In the genomic region with DNA sequence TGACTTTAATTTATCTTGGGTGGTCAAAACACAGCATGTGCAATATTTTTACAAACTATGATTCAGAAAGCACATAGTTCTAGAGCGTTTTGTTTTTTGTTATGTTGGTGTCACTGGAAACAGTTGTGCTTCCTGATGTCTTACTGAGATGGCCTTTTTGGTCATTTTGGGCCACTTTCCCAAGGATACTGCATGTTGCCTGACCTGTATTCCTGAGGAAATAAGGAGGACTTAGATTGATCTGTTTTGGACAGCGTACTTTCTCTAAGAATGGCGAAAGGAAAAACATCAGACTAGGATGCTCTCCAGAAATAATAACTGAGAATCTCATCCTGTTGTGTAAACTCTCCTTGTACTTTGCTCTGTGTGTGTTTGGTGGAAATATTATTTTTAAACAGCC, we compare ENCODE assay signal across 23 cellular contexts.
A peak's percentile ranks its signal among the peaks of the same experiment; 100 is the strongest.
DNase-seq lines count a peak whose midpoint lies in the region; ATAC-seq and TF ChIP-seq lines count a peak whose summit lies in the region.
"Had no signal": no experiment of that assay in that cellular context is flagged by ENCODE, and none has a peak within 500 bp of the region (broad histone marks: within the 10 kb centered on the region; RNA-seq: fewer than 3 reads in every experiment).

No MANE protein-coding gene starts in this region.

- WGBS in hepatocyte (ENCODE audit: low lambda C conversion rate, missing lambda C conversion rate) = 80% methylated on average over 3 of the region's 3 CpGs

- peak; percentile 55 for DNase-seq in brain microvascular endothelial cell
- DNase-seq in hepatocyte (ENCODE audit: low spot score) = no peak
- no peak for DNase-seq in sciatic nerve (ENCODE audit: low spot score)
- no peak for DNase-seq in NCI-H524 (lab: John Stamatoyannopoulos, UW)
- no peak for DNase-seq in NCI-H2196 (lab: John Stamatoyannopoulos, UW; ENCODE audit: unreplicated experiment)
- no peak for DNase-seq in T1000 (lab: John Stamatoyannopoulos, UW)
- DNase-seq in NCI-H510A (lab: John Stamatoyannopoulos, UW) = no peak
- DNase-seq: activated CD8-positive, alpha-beta T cell treated with anti-CD3 and anti-CD28 coated beads for 36 hours; activated naive CD4-positive, alpha-beta T cell treated with anti-CD3 and anti-CD28 coated beads, Interleukin-2, amount 50 U/mL, for 16 hours; activated T-cell treated with anti-CD3 and anti-CD28 coated beads, Interleukin-2, amount 50 U/mL, for 4 hours; AML-193; effector CD8-positive, alpha-beta T cell; hippocampal formation; KG1; mucosa of descending colon; NCI-H748 treated with DMSO at 0.1 percent for 48 hours; PC-9; SJCRH30; stimulated activated CD4-positive, alpha-beta T cell treated with anti-CD3 and anti-CD28 coated beads, Interleukin-4, amount 100 ng/mL, for 4 hours; T-helper 17 cell had no signal

- H3K9me3 ChIP-seq in HUES48 (ENCODE audit: control insufficient read depth, insufficient read depth, low read length) (no peaks in the 10 kb centered on the region), hepatocyte (ENCODE audit: low read depth) (no peaks in the 10 kb centered on the region)
- H3K9me3 ChIP-seq: HAP-1, mucosa of descending colon, neutrophil, SJCRH30 had no signal

- peak; percentile 87 for ATAC-seq in sciatic nerve
- ATAC-seq: activated CD8-positive, alpha-beta T cell treated with anti-CD3 and anti-CD28 coated beads for 36 hours; activated T-cell treated with anti-CD3 and anti-CD28 coated beads, Interleukin-2, amount 50 U/mL, for 4 hours; mucosa of descending colon; T-helper 17 cell had no signal

- H3K36me3 ChIP-seq in HUES48 (ENCODE audit: control insufficient read depth, insufficient read depth, low read length) (no peaks in the 10 kb centered on the region), brain microvascular endothelial cell (replicated peaks) (no peaks in the 10 kb centered on the region), hepatocyte (replicated peaks; ENCODE audit: insufficient read depth, low read depth) (no peaks in the 10 kb centered on the region)
- H3K36me3 ChIP-seq: HAP-1, neutrophil, SJCRH30 had no signal

- H3K9me2 ChIP-seq in hepatocyte (replicated peaks; ENCODE audit: insufficient read depth) = no peaks in the 10 kb centered on the region

- H3K4me3 ChIP-seq in HUES48 (ENCODE audit: low read depth, low read length) (no peak overlapping the region), brain microvascular endothelial cell (ENCODE audit: low read depth, low read length) (no peak overlapping the region), hepatocyte (no peak overlapping the region)
- H3K4me3 ChIP-seq: HAP-1, mucosa of descending colon, PC-9, SJCRH30 had no signal

- intact Hi-C loops in sciatic nerve (cut with DNase I) = no loop called here

- no peaks in the 10 kb centered on the region for H4K20me1 ChIP-seq in hepatocyte (ENCODE audit: insufficient read depth, poor library complexity, severe bottlenecking)

- H3K4me2 ChIP-seq in hepatocyte = no peak overlapping the region
- H3K4me2 ChIP-seq: PC-9 had no signal

- peaks cover 8% of the 10 kb centered on the region; the same call in 1 of the 2 replicates for H3K4me1 ChIP-seq in HUES48 (ENCODE audit: control insufficient read depth, insufficient read depth, low read length)
- peaks cover 19% of the 10 kb centered on the region for H3K4me1 ChIP-seq in hepatocyte (ENCODE audit: insufficient read depth)
- H3K4me1 ChIP-seq: SJCRH30 had no signal

- in situ Hi-C loops in brain microvascular endothelial cell (cut with HindIII; ENCODE audit: low pct_ligation_motif_present, low sequenced_read_pairs) = no loop called here

- H3K27me3 ChIP-seq in HUES48 (ENCODE audit: control insufficient read depth, insufficient read depth, low read length) (no peaks in the 10 kb centered on the region), brain microvascular endothelial cell (replicated peaks) (no peaks in the 10 kb centered on the region), hepatocyte (no peaks in the 10 kb centered on the region)
- H3K27me3 ChIP-seq: neutrophil, SJCRH30 had no signal

- H3K27ac ChIP-seq in HUES48 (ENCODE audit: low read depth, low read length) (peak overlapping the region; percentile 46), brain microvascular endothelial cell (peak overlapping the region; percentile 53), hepatocyte (peak overlapping the region; percentile 38)
- H3K27ac ChIP-seq: neutrophil, PC-9, SJCRH30 had no signal

- no peak overlapping the region for H2AFZ ChIP-seq in hepatocyte
- H2AFZ ChIP-seq: PC-9 had no signal

- H3K79me2 ChIP-seq in hepatocyte = no peaks in the 10 kb centered on the region

- TF ChIP-seq CTCF in brain microvascular endothelial cell (IDR thresholded peaks at IDR 0.05; ENCODE audit: low read depth, low read length, missing control alignments) = no peak
- TF ChIP-seq CTCF in hepatocyte (IDR thresholded peaks at IDR 0.05; ENCODE audit: poor library complexity) = no peak

- H3K9ac ChIP-seq in HUES48 (ENCODE audit: low read depth, low read length) = no peak overlapping the region
